In genomic region chr11:35237860-35238715, GRCh38 we compare ENCODE assay signal across 8 cellular contexts.
DNase-seq lines count a peak whose midpoint lies in the region; ATAC-seq and TF ChIP-seq lines count a peak whose summit lies in the region.

No MANE protein-coding gene starts in this region.

- H3K27me3 ChIP-seq in right atrium auricular region = no peaks in the 10 kb centered on the region

- H3K4me3 ChIP-seq in right atrium auricular region = no peak overlapping the region

- DNase-seq in CMK (ENCODE audit: low read depth) = peak; percentile 36
- DNase-seq in HEK293T (ENCODE audit: extremely low spot score) = peak; percentile 56
- peak; percentile 40 for DNase-seq in NOMO-1 treated with DMSO at 0.1 percent for 48 hours (lab: John Stamatoyannopoulos, UW; ENCODE audit: unreplicated experiment)
- DNase-seq in activated gamma-delta T cell treated with anti-CD3 and anti-CD28 coated beads, Interleukin-2, amount 50 U/mL, for 16 hours (ENCODE audit: low read depth) = peak; percentile 28
- DNase-seq in right atrium auricular region (ENCODE audit: low spot score) = no peak
- peak; percentile 57 for DNase-seq in stimulated activated CD4-positive, alpha-beta T cell treated with anti-CD3 and anti-CD28 coated beads, Interleukin-1b, Interleukin-23, amount 100 ng/mL, for 48 hours

- H3K9me3 ChIP-seq in right atrium auricular region = no peaks in the 10 kb centered on the region

- no peaks in the 10 kb centered on the region for H3K36me3 ChIP-seq in right atrium auricular region

- peak; percentile 67 to 84 for TF ChIP-seq CTCF in right atrium auricular region (IDR thresholded peaks at IDR 0.05)

- H3K27ac ChIP-seq in right atrium auricular region = no peak overlapping the region

- POLR2A ChIA-PET in HEK293T (lab: Yijun Ruan, JAX) = no interaction called here

- CTCF ChIA-PET in HEK293T (lab: Yijun Ruan, JAX) = interaction anchor here (0.6 to 0.7 kb wide), 2 partner anchors 141 to 349 kb away, joined by 3 to 7 read pairs; no protein-coding TSS in a partner anchor

- no peaks in the 10 kb centered on the region for H3K4me1 ChIP-seq in right atrium auricular region

- ATAC-seq in GM18868 (IDR thresholded peaks at IDR 0.05; ENCODE audit: unreplicated experiment) = no peak
- ATAC-seq in GM18858 (IDR thresholded peaks at IDR 0.05; ENCODE audit: unreplicated experiment) = no peak

TF ChIP-seq in HEK293T, 16 proteins besides CTCF, POLR2A, EP300 and RAD21:
- TF ChIP-seq FOXA1 (IDR thresholded peaks at IDR 0.05) (no peak), BHLHE40 (IDR thresholded peaks at IDR 0.05; ENCODE audit: borderline replicate concordance) (no peak), TARDBP (IDR thresholded peaks at IDR 0.05) (no peak), LEF1 (IDR thresholded peaks at IDR 0.05; ENCODE audit: borderline replicate concordance) (no peak), ARNT (IDR thresholded peaks at IDR 0.05) (no peak), L3MBTL2 (conservative IDR thresholded peaks at IDR 0.05) (no peak), SP1 (IDR thresholded peaks at IDR 0.05) (no peak), FOXK2 (IDR thresholded peaks at IDR 0.05) (no peak), SUZ12 (IDR thresholded peaks at IDR 0.05) (no peak)
- TF ChIP-seq, protein P1, sequence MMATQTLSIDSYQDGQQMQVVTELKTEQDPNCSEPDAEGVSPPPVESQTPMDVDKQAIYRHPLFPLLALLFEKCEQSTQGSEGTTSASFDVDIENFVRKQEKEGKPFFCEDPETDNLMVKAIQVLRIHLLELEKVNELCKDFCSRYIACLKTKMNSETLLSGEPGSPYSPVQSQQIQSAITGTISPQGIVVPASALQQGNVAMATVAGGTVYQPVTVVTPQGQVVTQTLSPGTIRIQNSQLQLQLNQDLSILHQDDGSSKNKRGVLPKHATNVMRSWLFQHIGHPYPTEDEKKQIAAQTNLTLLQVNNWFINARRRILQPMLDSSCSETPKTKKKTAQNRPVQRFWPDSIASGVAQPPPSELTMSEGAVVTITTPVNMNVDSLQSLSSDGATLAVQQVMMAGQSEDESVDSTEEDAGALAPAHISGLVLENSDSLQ (IDR thresholded peaks at IDR 0.05) = no peak
TF ChIP-seq in HEK293T: peak in this region for 0.
